1 cellular context compared by ENCODE assay signal in the genomic region with DNA sequence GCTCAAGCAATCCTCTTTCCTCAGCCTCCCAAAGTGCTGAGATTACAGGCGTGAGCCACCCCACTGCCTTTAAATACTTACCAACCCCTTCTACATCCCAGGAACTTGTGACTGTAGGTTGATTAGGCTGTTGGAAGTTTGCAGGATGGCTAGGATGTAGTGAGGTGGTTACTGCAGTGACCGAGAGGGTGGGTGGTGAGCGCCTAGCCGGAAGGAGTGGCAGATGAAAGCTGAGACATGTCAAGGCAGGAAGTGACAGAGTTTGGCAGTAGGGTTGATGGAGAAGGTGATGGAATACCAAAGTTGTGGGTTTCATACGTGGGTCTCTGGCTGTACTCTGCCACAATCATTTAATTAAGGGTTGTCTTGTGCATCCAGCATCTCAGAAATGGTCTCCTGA.
TF ChIP-seq lines count a peak whose summit lies in the region.

No MANE protein-coding gene starts in this region.

TF ChIP-seq in HCT116, 20 proteins besides CTCF, POLR2A, EP300 and RAD21 (continued from another document):
- TF ChIP-seq, protein P1, sequence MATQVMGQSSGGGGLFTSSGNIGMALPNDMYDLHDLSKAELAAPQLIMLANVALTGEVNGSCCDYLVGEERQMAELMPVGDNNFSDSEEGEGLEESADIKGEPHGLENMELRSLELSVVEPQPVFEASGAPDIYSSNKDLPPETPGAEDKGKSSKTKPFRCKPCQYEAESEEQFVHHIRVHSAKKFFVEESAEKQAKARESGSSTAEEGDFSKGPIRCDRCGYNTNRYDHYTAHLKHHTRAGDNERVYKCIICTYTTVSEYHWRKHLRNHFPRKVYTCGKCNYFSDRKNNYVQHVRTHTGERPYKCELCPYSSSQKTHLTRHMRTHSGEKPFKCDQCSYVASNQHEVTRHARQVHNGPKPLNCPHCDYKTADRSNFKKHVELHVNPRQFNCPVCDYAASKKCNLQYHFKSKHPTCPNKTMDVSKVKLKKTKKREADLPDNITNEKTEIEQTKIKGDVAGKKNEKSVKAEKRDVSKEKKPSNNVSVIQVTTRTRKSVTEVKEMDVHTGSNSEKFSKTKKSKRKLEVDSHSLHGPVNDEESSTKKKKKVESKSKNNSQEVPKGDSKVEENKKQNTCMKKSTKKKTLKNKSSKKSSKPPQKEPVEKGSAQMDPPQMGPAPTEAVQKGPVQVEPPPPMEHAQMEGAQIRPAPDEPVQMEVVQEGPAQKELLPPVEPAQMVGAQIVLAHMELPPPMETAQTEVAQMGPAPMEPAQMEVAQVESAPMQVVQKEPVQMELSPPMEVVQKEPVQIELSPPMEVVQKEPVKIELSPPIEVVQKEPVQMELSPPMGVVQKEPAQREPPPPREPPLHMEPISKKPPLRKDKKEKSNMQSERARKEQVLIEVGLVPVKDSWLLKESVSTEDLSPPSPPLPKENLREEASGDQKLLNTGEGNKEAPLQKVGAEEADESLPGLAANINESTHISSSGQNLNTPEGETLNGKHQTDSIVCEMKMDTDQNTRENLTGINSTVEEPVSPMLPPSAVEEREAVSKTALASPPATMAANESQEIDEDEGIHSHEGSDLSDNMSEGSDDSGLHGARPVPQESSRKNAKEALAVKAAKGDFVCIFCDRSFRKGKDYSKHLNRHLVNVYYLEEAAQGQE (IDR thresholded peaks at IDR 0.05; ENCODE audit: low read depth) = no peak
- TF ChIP-seq EZH2phosphoT487 (IDR thresholded peaks at IDR 0.05; ENCODE audit: borderline replicate concordance) (no peak), YY1 (IDR thresholded peaks at IDR 0.05; ENCODE audit: extremely low read depth, insufficient replicate concordance, low read depth, low read length) (no peak)
